In genomic region chr16:56910654-56911539, GRCh38 we compare ENCODE assay signal across 1 cellular context.
TF ChIP-seq lines count a peak whose summit lies in the region.

No MANE protein-coding gene starts in this region.

TF ChIP-seq in GM12878, 131 proteins besides CTCF, POLR2A, EP300 and RAD21 (continues in another document):
- TF ChIP-seq FOXM1 (IDR thresholded peaks at IDR 0.05; ENCODE audit: low read depth, low read length) (peak; percentile 73; the same call in 1 of the 2 replicates), HDAC2 (IDR thresholded peaks at IDR 0.05) (no peak), NFIC (IDR thresholded peaks at IDR 0.05; ENCODE audit: low read depth, low read length) (peak; percentile 76), ZSCAN29 (IDR thresholded peaks at IDR 0.05) (no peak), POLR2AphosphoS2 (IDR thresholded peaks at IDR 0.05; ENCODE audit: low read depth, low read length) (no peak), PKNOX1 (IDR thresholded peaks at IDR 0.05) (no peak; the same call in 1 of the 2 replicates), CUX1 (IDR thresholded peaks at IDR 0.05; ENCODE audit: insufficient replicate concordance, low read depth, low read length) (no peak), BHLHE40 (IDR thresholded peaks at IDR 0.05; ENCODE audit: borderline replicate concordance in 1 of 2, low read depth in 2 of 2, low read length in 1 of 2) (peak; percentile 47 to 56; a peak in 1 of 4 replicates), EED (IDR thresholded peaks at IDR 0.05; ENCODE audit: low read depth) (peak; percentile 94), RFX5 (IDR thresholded peaks at IDR 0.05; ENCODE audit: low read depth, low read length) (no peak), CBX5 (IDR thresholded peaks at IDR 0.05; ENCODE audit: low read depth) (no peak), ZNF384 (IDR thresholded peaks at IDR 0.05; ENCODE audit: borderline replicate concordance, low read depth, low read length) (no peak), PAX5 (IDR thresholded peaks at IDR 0.05; ENCODE audit: borderline replicate concordance, low read depth, low read length) (peak; percentile 69; the same call in 1 of the 2 replicates), DPF2 (IDR thresholded peaks at IDR 0.05) (peak; percentile 81), TARDBP (IDR thresholded peaks at IDR 0.05; ENCODE audit: borderline replicate concordance) (no peak), LARP7 (IDR thresholded peaks at IDR 0.05) (0 out of 2 replicates have a peak, but pooled peaks have one; percentile 13), BACH1 (IDR thresholded peaks at IDR 0.05; ENCODE audit: borderline replicate concordance) (no peak), ZZZ3 (IDR thresholded peaks at IDR 0.05; ENCODE audit: control insufficient read depth, insufficient read length, low read depth) (no peak), CBX3 (IDR thresholded peaks at IDR 0.05; ENCODE audit: borderline replicate concordance, low read depth) (no peak), STAT3 (IDR thresholded peaks at IDR 0.05; ENCODE audit: low read depth, low read length) (no peak), SMARCA5 (IDR thresholded peaks at IDR 0.05) (no peak), NR2F1 (conservative IDR thresholded peaks at IDR 0.05) (peak; percentile 43; the same call in 1 of the 2 replicates), NFXL1 (IDR thresholded peaks at IDR 0.05; ENCODE audit: borderline replicate concordance) (no peak), FOS (IDR thresholded peaks at IDR 0.05; ENCODE audit: borderline replicate concordance, extremely low read depth, insufficient read length) (no peak), PML (IDR thresholded peaks at IDR 0.05; ENCODE audit: low read length) (no peak), ATF3 (IDR thresholded peaks at IDR 0.05; ENCODE audit: borderline replicate concordance, extremely low read depth, low read depth, low read length) (no peak), NRF1 (conservative IDR thresholded peaks at IDR 0.05; ENCODE audit: low read depth, low read length) (no peak), ASH2L (IDR thresholded peaks at IDR 0.05; ENCODE audit: borderline replicate concordance, low read depth) (no peak), MYB (IDR thresholded peaks at IDR 0.05; ENCODE audit: borderline replicate concordance, low read depth, low read length) (no peak; the same call in 1 of the 2 replicates), HSF1 (IDR thresholded peaks at IDR 0.05; ENCODE audit: low read depth, low read length) (no peak), HCFC1 (IDR thresholded peaks at IDR 0.05; ENCODE audit: low read length) (no peak), NKRF (conservative IDR thresholded peaks at IDR 0.05) (no peak), ZNF24 (IDR thresholded peaks at IDR 0.05) (no peak), TCF3 (IDR thresholded peaks at IDR 0.05; ENCODE audit: borderline replicate concordance, insufficient read depth, low read depth, low read length) (peak; percentile 82; the same call in 1 of the 2 replicates), ZBTB33 (IDR thresholded peaks at IDR 0.05) (no peak), ATF7 (IDR thresholded peaks at IDR 0.05; ENCODE audit: low read depth) (peak; percentile 81)
- TF ChIP-seq, protein P1, sequence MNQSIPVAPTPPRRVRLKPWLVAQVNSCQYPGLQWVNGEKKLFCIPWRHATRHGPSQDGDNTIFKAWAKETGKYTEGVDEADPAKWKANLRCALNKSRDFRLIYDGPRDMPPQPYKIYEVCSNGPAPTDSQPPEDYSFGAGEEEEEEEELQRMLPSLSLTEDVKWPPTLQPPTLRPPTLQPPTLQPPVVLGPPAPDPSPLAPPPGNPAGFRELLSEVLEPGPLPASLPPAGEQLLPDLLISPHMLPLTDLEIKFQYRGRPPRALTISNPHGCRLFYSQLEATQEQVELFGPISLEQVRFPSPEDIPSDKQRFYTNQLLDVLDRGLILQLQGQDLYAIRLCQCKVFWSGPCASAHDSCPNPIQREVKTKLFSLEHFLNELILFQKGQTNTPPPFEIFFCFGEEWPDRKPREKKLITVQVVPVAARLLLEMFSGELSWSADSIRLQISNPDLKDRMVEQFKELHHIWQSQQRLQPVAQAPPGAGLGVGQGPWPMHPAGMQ (IDR thresholded peaks at IDR 0.05; ENCODE audit: borderline replicate concordance): no peak
- TF ChIP-seq, protein P2, sequence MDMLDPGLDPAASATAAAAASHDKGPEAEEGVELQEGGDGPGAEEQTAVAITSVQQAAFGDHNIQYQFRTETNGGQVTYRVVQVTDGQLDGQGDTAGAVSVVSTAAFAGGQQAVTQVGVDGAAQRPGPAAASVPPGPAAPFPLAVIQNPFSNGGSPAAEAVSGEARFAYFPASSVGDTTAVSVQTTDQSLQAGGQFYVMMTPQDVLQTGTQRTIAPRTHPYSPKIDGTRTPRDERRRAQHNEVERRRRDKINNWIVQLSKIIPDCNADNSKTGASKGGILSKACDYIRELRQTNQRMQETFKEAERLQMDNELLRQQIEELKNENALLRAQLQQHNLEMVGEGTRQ (IDR thresholded peaks at IDR 0.05; ENCODE audit: borderline replicate concordance, low read depth, low read length): no peak
- TF ChIP-seq, protein P3, sequence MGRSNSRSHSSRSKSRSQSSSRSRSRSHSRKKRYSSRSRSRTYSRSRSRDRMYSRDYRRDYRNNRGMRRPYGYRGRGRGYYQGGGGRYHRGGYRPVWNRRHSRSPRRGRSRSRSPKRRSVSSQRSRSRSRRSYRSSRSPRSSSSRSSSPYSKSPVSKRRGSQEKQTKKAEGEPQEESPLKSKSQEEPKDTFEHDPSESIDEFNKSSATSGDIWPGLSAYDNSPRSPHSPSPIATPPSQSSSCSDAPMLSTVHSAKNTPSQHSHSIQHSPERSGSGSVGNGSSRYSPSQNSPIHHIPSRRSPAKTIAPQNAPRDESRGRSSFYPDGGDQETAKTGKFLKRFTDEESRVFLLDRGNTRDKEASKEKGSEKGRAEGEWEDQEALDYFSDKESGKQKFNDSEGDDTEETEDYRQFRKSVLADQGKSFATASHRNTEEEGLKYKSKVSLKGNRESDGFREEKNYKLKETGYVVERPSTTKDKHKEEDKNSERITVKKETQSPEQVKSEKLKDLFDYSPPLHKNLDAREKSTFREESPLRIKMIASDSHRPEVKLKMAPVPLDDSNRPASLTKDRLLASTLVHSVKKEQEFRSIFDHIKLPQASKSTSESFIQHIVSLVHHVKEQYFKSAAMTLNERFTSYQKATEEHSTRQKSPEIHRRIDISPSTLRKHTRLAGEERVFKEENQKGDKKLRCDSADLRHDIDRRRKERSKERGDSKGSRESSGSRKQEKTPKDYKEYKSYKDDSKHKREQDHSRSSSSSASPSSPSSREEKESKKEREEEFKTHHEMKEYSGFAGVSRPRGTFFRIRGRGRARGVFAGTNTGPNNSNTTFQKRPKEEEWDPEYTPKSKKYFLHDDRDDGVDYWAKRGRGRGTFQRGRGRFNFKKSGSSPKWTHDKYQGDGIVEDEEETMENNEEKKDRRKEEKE (IDR thresholded peaks at IDR 0.05): no peak
